ENCODE assay signal across 8 cellular contexts in genomic region chr1:180229483-180230415, GRCh38. TPM values are rescaled to one million over a fixed set of nuclear protein-coding genes. Genes with fewer than 3 reads are reported as not detected.
DNase-seq lines count a peak whose midpoint lies in the region; ATAC-seq and TF ChIP-seq lines count a peak whose summit lies in the region.

Gene LHX4 (plus strand): TSS chr1:180230264. CDS start chr1:180230530, 266 bp downstream.

- H4K20me1 ChIP-seq in GM23248 (ENCODE audit: insufficient read depth), result no peaks in the 10 kb centered on the region

- 0 to 2% methylated on average over 34 to 87 of the region's 105 CpGs for WGBS in GM23248 (ENCODE audit: low coverage in 1 of 2, low lambda C conversion rate in 2 of 2, missing lambda C conversion rate in 2 of 2), 2 experiments
- 0 to 1% (median 0%) methylated on average over 29 to 105 of the region's 105 CpGs for WGBS in ovary, 3 donors

- 0 out of 2 replicates have a peak, but pooled peaks cover 9% of the 10 kb centered on the region for H3F3A ChIP-seq in GM23248 (ENCODE audit: insufficient read depth)

- H3K9me2 ChIP-seq in GM23248 (ENCODE audit: insufficient read depth), result no peaks in the 10 kb centered on the region

- ATAC-seq in GM19452 (IDR thresholded peaks at IDR 0.05; ENCODE audit: unreplicated experiment), result no peak
- no peak for ATAC-seq in HG03135 (IDR thresholded peaks at IDR 0.05; ENCODE audit: unreplicated experiment)

- H3K27ac ChIP-seq in GM23248 (no peak within 1 kb of the TSS), ovary (no peak within 1 kb of the TSS)

- peak within 1 kb of the TSS; percentile 63 for H3K4me3 ChIP-seq in GM23248
- H3K4me3 ChIP-seq in ovary, result peak within 1 kb of the TSS; percentile 47

- DNase-seq in COLO829 (ENCODE audit: low spot score) (peak; percentile 58), GM23248 (peak; percentile 55), NCI-H2227 (lab: John Stamatoyannopoulos, UW; ENCODE audit: unreplicated experiment) (peak; percentile 71), glomerular visceral epithelial cell (ENCODE audit: extremely low spot score) (peak; percentile 49), ovary (peak in 4 of 5 donors; percentile 41 to 77 (median 57))
- DNase-seq in activated CD8-positive, alpha-beta memory T cell treated with anti-CD3 and anti-CD28 coated beads, Interleukin-2, amount 50 U/mL, for 4 hours, result peak; percentile 29

- H2AFZ ChIP-seq in GM23248, result peak within 1 kb of the TSS; percentile 73

- intact Hi-C loops in ovary (cut with DNase I), result no loop called here

- no peaks in the 10 kb centered on the region for H3K79me2 ChIP-seq in GM23248 (ENCODE audit: insufficient read depth)

- H3K4me1 ChIP-seq in GM23248 (ENCODE audit: insufficient read depth) (no peaks in the 10 kb centered on the region), ovary (ENCODE audit: insufficient read depth) (peaks cover 11% of the 10 kb centered on the region)

- peak within 1 kb of the TSS; percentile 80 for H3K4me2 ChIP-seq in GM23248 (ENCODE audit: unreplicated experiment)

- TF ChIP-seq EP300 in ovary (IDR thresholded peaks at IDR 0.05), result no peak

- TF ChIP-seq CTCF in ovary (IDR thresholded peaks at IDR 0.05), result no peak

- H3K36me3 ChIP-seq in GM23248 (ENCODE audit: low read depth) (no peaks in the 10 kb centered on the region), ovary (no peaks in the 10 kb centered on the region)

- no peak for TF ChIP-seq POLR2A in ovary (IDR thresholded peaks at IDR 0.05)

- in situ Hi-C loops in GM23248 (cut with MboI), result no loop called here

- H3K9me3 ChIP-seq in GM23248 (ENCODE audit: low read depth), result no peaks in the 10 kb centered on the region
- H3K9me3 ChIP-seq in ovary, result no peaks in the 10 kb centered on the region

- no peak within 1 kb of the TSS for H3K9ac ChIP-seq in GM23248

- peaks cover 85% of the 10 kb centered on the region for H3K27me3 ChIP-seq in GM23248 (replicated peaks; ENCODE audit: insufficient read depth)
- peaks cover 5% of the 10 kb centered on the region for H3K27me3 ChIP-seq in ovary

RNA-seq across cellular contexts. Expression of gene LHX4, which starts in this region (rescaled TPM):
- total RNA-seq in GM23248 (2014; rRNA removed; shearing (Covaris generic)), result not detected in 2 replicates
- polyA plus RNA-seq in GM23248 (2016; fragmentation: Nextera tagmentation; extraction: Ambion mirVana), result 0.28 and 0.30 TPM in 2 replicates
- total RNA-seq in ovary, result not detected
- polyA plus RNA-seq in ovary, result under 1 TPM; 0.05 to 0.10 TPM

Comparison
In these comparisons a context has a peak if more than half of its experiments do, and no peak if none do; other contexts are left out.
1. Peak in DNase-seq, H3K4me3 ChIP-seq and H3K4me2 ChIP-seq in GM23248; RNA of the gene not detected or under 1 TPM.
2. Peak in DNase-seq and H3K4me3 ChIP-seq in ovary; RNA of the gene not detected or under 1 TPM.